8 cellular contexts compared by ENCODE assay signal in genomic region chr3:152834354-152835310, GRCh38. TPM values are rescaled to one million over a fixed set of nuclear protein-coding genes. Genes with fewer than 3 reads are reported as not detected.
DNase-seq lines count a peak whose midpoint lies in the region; ATAC-seq and TF ChIP-seq lines count a peak whose summit lies in the region.

A gene with protein sequence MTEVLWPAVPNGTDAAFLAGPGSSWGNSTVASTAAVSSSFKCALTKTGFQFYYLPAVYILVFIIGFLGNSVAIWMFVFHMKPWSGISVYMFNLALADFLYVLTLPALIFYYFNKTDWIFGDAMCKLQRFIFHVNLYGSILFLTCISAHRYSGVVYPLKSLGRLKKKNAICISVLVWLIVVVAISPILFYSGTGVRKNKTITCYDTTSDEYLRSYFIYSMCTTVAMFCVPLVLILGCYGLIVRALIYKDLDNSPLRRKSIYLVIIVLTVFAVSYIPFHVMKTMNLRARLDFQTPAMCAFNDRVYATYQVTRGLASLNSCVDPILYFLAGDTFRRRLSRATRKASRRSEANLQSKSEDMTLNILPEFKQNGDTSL (plus strand): TSS chr3:152835131. CDS start chr3:152835783, 652 bp downstream.

- H3K9me3 Mint-ChIP-seq in activated CD8-positive, alpha-beta T cell treated with anti-CD3 and anti-CD28 coated beads, Interleukin-2, amount 10 ng/mL, durations not matched to agents 7 days and 5 days (ENCODE audit: insufficient read depth) = no peaks in the 10 kb centered on the region
- no peaks in the 10 kb centered on the region for H3K9me3 Mint-ChIP-seq in naive thymus-derived CD4-positive, alpha-beta T cell

- no peaks in the 10 kb centered on the region for H3K36me3 ChIP-seq in naive thymus-derived CD4-positive, alpha-beta T cell (ENCODE audit: control insufficient read depth in 2 of 3, insufficient read depth in 3 of 3, low read length in 3 of 3)
- H3K36me3 ChIP-seq in urinary bladder (ENCODE audit: insufficient read depth) = no peaks in the 10 kb centered on the region

- no peak within 1 kb of the TSS for H3K27ac ChIP-seq in naive thymus-derived CD4-positive, alpha-beta T cell (ENCODE audit: low read depth, low read length)
- peak within 1 kb of the TSS; percentile 46 for H3K27ac ChIP-seq in urinary bladder (ENCODE audit: low read depth)

- WGBS in urinary bladder = under 1% methylated on average over 69 of the region's 69 CpGs

- no peaks in the 10 kb centered on the region for H3K36me3 Mint-ChIP-seq in activated CD8-positive, alpha-beta T cell treated with anti-CD3 and anti-CD28 coated beads, Interleukin-2, amount 10 ng/mL, durations not matched to agents 7 days and 5 days (ENCODE audit: low read depth)
- peaks cover 0 to 8% (median 0%) of the 10 kb centered on the region in 5 donors for H3K36me3 Mint-ChIP-seq in naive thymus-derived CD4-positive, alpha-beta T cell

- H3K27ac Mint-ChIP-seq in activated CD8-positive, alpha-beta T cell treated with anti-CD3 and anti-CD28 coated beads, Interleukin-2, amount 10 ng/mL, durations not matched to agents 7 days and 5 days = peak within 1 kb of the TSS; percentile 74
- peak within 1 kb of the TSS in 1 of 9 donors; percentile 58 for H3K27ac Mint-ChIP-seq in naive thymus-derived CD4-positive, alpha-beta T cell

- TF ChIP-seq CTCF in AG10803 (conservative IDR thresholded peaks at IDR 0.05; ENCODE audit: low read length) = no peak
- no peak for TF ChIP-seq CTCF in fibroblast of villous mesenchyme (IDR thresholded peaks at IDR 0.05; ENCODE audit: insufficient read depth, low read depth, low read length)

- H3K27me3 Mint-ChIP-seq in activated CD8-positive, alpha-beta T cell treated with anti-CD3 and anti-CD28 coated beads, Interleukin-2, amount 10 ng/mL, durations not matched to agents 7 days and 5 days (ENCODE audit: low read depth) = peaks cover 46% of the 10 kb centered on the region
- H3K27me3 Mint-ChIP-seq in naive thymus-derived CD4-positive, alpha-beta T cell = peaks cover 26 to 64% (median 58%) of the 10 kb centered on the region in 5 donors

- ATAC-seq in GM18511 (IDR thresholded peaks at IDR 0.05; ENCODE audit: unreplicated experiment) = peak; percentile 81
- peak; percentile 79 for ATAC-seq in HG02885 (IDR thresholded peaks at IDR 0.05; ENCODE audit: poor library complexity, unreplicated experiment)
- peak; percentile 84 for ATAC-seq in activated CD8-positive, alpha-beta T cell treated with anti-CD3 and anti-CD28 coated beads, Interleukin-2, amount 10 ng/mL, durations not matched to agents 7 days and 5 days
- ATAC-seq in naive thymus-derived CD4-positive, alpha-beta T cell = peak; percentile 66

- intact Hi-C loops in naive thymus-derived CD4-positive, alpha-beta T cell (cut with micrococcal nuclease) = no loop called here

- CTCF ChIA-PET in activated CD8-positive, alpha-beta T cell treated with anti-CD3 and anti-CD28 coated beads, Interleukin-2, amount 10 ng/mL, durations not matched to agents 7 days and 5 days (lab: Charles Lee) = interaction anchor here (1.0 to 1.1 kb wide), 2 partner anchors 10 to 14 kb away, joined by 3 read pairs; no protein-coding TSS in a partner anchor
- CTCF ChIA-PET in naive thymus-derived CD4-positive, alpha-beta T cell (lab: Charles Lee) = no interaction called here

- POLR2A ChIA-PET in activated CD8-positive, alpha-beta T cell treated with anti-CD3 and anti-CD28 coated beads, Interleukin-2, amount 10 ng/mL, durations not matched to agents 7 days and 5 days (lab: Charles Lee) = no interaction called here
- POLR2A ChIA-PET in naive thymus-derived CD4-positive, alpha-beta T cell (lab: Charles Lee) = no interaction called here

- H3K4me1 Mint-ChIP-seq in activated CD8-positive, alpha-beta T cell treated with anti-CD3 and anti-CD28 coated beads, Interleukin-2, amount 10 ng/mL, durations not matched to agents 7 days and 5 days (ENCODE audit: low read depth) = peaks cover 21% of the 10 kb centered on the region
- H3K4me1 Mint-ChIP-seq in naive thymus-derived CD4-positive, alpha-beta T cell = peaks cover 6 to 24% (median 16%) of the 10 kb centered on the region in 7 donors

- H3K27me3 ChIP-seq in naive thymus-derived CD4-positive, alpha-beta T cell (ENCODE audit: control insufficient read depth in 2 of 2, insufficient read depth in 2 of 2, low read length in 2 of 2) = peaks cover 0 to 3% of the 10 kb centered on the region in 2 donors

- no peaks in the 10 kb centered on the region for H3K4me1 ChIP-seq in naive thymus-derived CD4-positive, alpha-beta T cell (ENCODE audit: control insufficient read depth in 2 of 2, insufficient read depth in 2 of 2, low read length in 2 of 2)
- peaks cover 1% of the 10 kb centered on the region for H3K4me1 ChIP-seq in urinary bladder (ENCODE audit: insufficient read depth)

- H3K9me3 ChIP-seq in naive thymus-derived CD4-positive, alpha-beta T cell (ENCODE audit: control insufficient read depth in 2 of 3, low read length in 3 of 3) = no peaks in the 10 kb centered on the region

- H3K4me3 ChIP-seq in AG10803 (ENCODE audit: low read length) = peak within 1 kb of the TSS; percentile 61
- H3K4me3 ChIP-seq in fibroblast of villous mesenchyme (ENCODE audit: low read depth, low read length) = peak within 1 kb of the TSS; percentile 65
- no peak within 1 kb of the TSS for H3K4me3 ChIP-seq in naive thymus-derived CD4-positive, alpha-beta T cell (ENCODE audit: low read length)
- peak within 1 kb of the TSS; percentile 62 for H3K4me3 ChIP-seq in urinary bladder (ENCODE audit: low read depth, low read length)

- peak within 1 kb of the TSS; percentile 82 for H3K4me3 Mint-ChIP-seq in activated CD8-positive, alpha-beta T cell treated with anti-CD3 and anti-CD28 coated beads, Interleukin-2, amount 10 ng/mL, durations not matched to agents 7 days and 5 days
- peak within 1 kb of the TSS; percentile 71 to 89 (median 82) for H3K4me3 Mint-ChIP-seq in naive thymus-derived CD4-positive, alpha-beta T cell

- DNase-seq in AG10803 (ENCODE audit: low read depth) = peak; percentile 16
- peak; percentile 61 to 84 for DNase-seq in NCI-H2081 (lab: John Stamatoyannopoulos, UW)
- DNase-seq in activated CD8-positive, alpha-beta T cell treated with anti-CD3 and anti-CD28 coated beads, Interleukin-2, amount 10 ng/mL, durations not matched to agents 7 days and 5 days = peak; percentile 62
- peak; percentile 44 for DNase-seq in fibroblast of villous mesenchyme (ENCODE audit: low read depth)
- DNase-seq in naive thymus-derived CD4-positive, alpha-beta T cell = peak in 4 of 9 donors; percentile 1 to 51 (median 9)

RNA-seq across cellular contexts. Expression of the gene that starts here (rescaled TPM):
- total RNA-seq in activated CD8-positive, alpha-beta T cell treated with anti-CD3 and anti-CD28 coated beads, Interleukin-2, amount 10 ng/mL, durations not matched to agents 7 days and 5 days = under 1 TPM; 0.37 to 0.44 TPM
- total RNA-seq in fibroblast of villous mesenchyme (0.32 and 0.43 TPM in 2 replicates), urinary bladder (23.7 TPM)
- 1 to 10 TPM in 1 of 5 experiments, under 1 TPM in 4; 0.08 to 1.2 (median 0.29) TPM for total RNA-seq in naive thymus-derived CD4-positive, alpha-beta T cell
- polyA plus RNA-seq in naive thymus-derived CD4-positive, alpha-beta T cell = under 1 TPM in 1 of 2 donors, not detected in 1; 0.05 TPM
- 4.1 TPM for polyA plus RNA-seq in urinary bladder

Comparison
In these comparisons a context has a peak if more than half of its experiments do, and no peak if none do; other contexts are left out.
1. RNA of the gene that starts here (total RNA-seq): 23.7 TPM in urinary bladder (single experiment); 0.37 to 0.44 TPM in activated CD8-positive, alpha-beta T cell treated with anti-CD3 and anti-CD28 coated beads, Interleukin-2, amount 10 ng/mL, durations not matched to agents 7 days and 5 days, 0.32 to 0.43 TPM in fibroblast of villous mesenchyme and 0.08 to 1.2 TPM in naive thymus-derived CD4-positive, alpha-beta T cell; every median in the first group is over 10 times any median in the second.
2. Peak in DNase-seq and ATAC-seq in activated CD8-positive, alpha-beta T cell treated with anti-CD3 and anti-CD28 coated beads, Interleukin-2, amount 10 ng/mL, durations not matched to agents 7 days and 5 days; RNA of the gene not detected or under 1 TPM.
3. Peak in DNase-seq and H3K4me3 ChIP-seq in fibroblast of villous mesenchyme; RNA of the gene not detected or under 1 TPM.
4. Peak in every context shown above with its lines, with median percentiles within 50 percentile points of each other: ATAC-seq.